In genomic region chr5:159911349-159911748, GRCh38 we compare ENCODE assay signal across 22 cellular contexts. TPM values are rescaled to one million over a fixed set of nuclear protein-coding genes. Genes with fewer than 3 reads are reported as not detected.
A peak's percentile ranks its signal among the peaks of the same experiment; 100 is the strongest.
DNase-seq lines count a peak whose midpoint lies in the region; TF ChIP-seq lines count a peak whose summit lies in the region.
"Had no signal": no experiment of that assay in that cellular context is flagged by ENCODE, and none has a peak within 500 bp of the region (broad histone marks: within the 10 kb centered on the region; RNA-seq: fewer than 3 reads in every experiment).

No MANE protein-coding gene starts in this region.

- no peaks in the 10 kb centered on the region for H3K9me3 Mint-ChIP-seq in osteocyte (ENCODE audit: unreplicated experiment)
- H3K9me3 Mint-ChIP-seq in endothelial cell (ENCODE audit: unreplicated experiment): no peaks in the 10 kb centered on the region
- H3K9me3 Mint-ChIP-seq: activated B cell treated with CpG ODN at 0.5 μM for 24 hours; activated CD4-positive, alpha-beta memory T cell treated with anti-CD3 and anti-CD28 coated beads, Interleukin-2, amount 10 ng/mL, durations not matched to agents 7 days and 5 days had no signal

- 0 out of 2 replicates have a peak overlapping the region, but pooled peaks have one; percentile 81 for H3K27ac ChIP-seq in SJSA1
- H3K27ac ChIP-seq: left lung, suprapubic skin had no signal

- peak; percentile 99 for DNase-seq in Caki2 (ENCODE audit: low read depth)
- DNase-seq in SJSA1 (ENCODE audit: low read depth in 1 of 2, low spot score in 2 of 2): no peak
- peak; percentile 67 for DNase-seq in kidney epithelial cell (ENCODE audit: low read depth)
- DNase-seq in osteocyte (ENCODE audit: extremely low spot score, unreplicated experiment): no peak
- no peak for DNase-seq in hippocampal formation (lab: John Stamatoyannopoulos, UW)
- no peak for DNase-seq in stimulated activated CD4-positive, alpha-beta T cell treated with anti-CD3 and anti-CD28 coated beads, Interleukin-4, amount 100 ng/mL, for 1 hour
- no peak for DNase-seq in endothelial cell (ENCODE audit: low spot score)
- no peak for DNase-seq in HPDE6-E6E7 (ENCODE audit: extremely low spot score)
- DNase-seq: activated B cell treated with CpG ODN at 0.5 μM for 24 hours; activated CD4-positive, alpha-beta memory T cell treated with anti-CD3 and anti-CD28 coated beads, Interleukin-2, amount 10 ng/mL, durations not matched to agents 7 days and 5 days; activated naive CD4-positive, alpha-beta T cell; CD4-positive, CD25-positive, alpha-beta regulatory T cell; DMS53; gastrocnemius medialis; KBM-7; left lung; MV-4-11; NCI-H187; NCI-H748 treated with DMSO at 0.1 percent for 48 hours; occipital lobe had no signal

- H3K9me3 ChIP-seq in SJSA1 (replicated peaks): no peaks in the 10 kb centered on the region
- H3K9me3 ChIP-seq: gastrocnemius medialis, left lung, suprapubic skin had no signal

- H3K27me3 Mint-ChIP-seq in osteocyte (ENCODE audit: unreplicated experiment): no peaks in the 10 kb centered on the region
- peaks cover 12% of the 10 kb centered on the region for H3K27me3 Mint-ChIP-seq in endothelial cell (ENCODE audit: unreplicated experiment)

- no peaks in the 10 kb centered on the region for H3K36me3 ChIP-seq in SJSA1
- no peaks in the 10 kb centered on the region for H3K36me3 ChIP-seq in kidney epithelial cell (ENCODE audit: control insufficient read depth, insufficient read depth, low read length)
- H3K36me3 ChIP-seq: gastrocnemius medialis, left lung, suprapubic skin had no signal

- in situ Hi-C loops in Caki2 (cut with HindIII; ENCODE audit: low pct_unique_long_range_greater_than_20kb, low sequenced_read_pairs): loop anchor here (25.0 kb wide), 1 partner anchor 474 kb away; no protein-coding TSS in a partner anchor

- H3K4me3 Mint-ChIP-seq in osteocyte (ENCODE audit: unreplicated experiment) (no peak overlapping the region), endothelial cell (ENCODE audit: unreplicated experiment) (no peak overlapping the region)
- H3K4me3 Mint-ChIP-seq: activated B cell treated with CpG ODN at 0.5 μM for 24 hours; activated CD4-positive, alpha-beta memory T cell treated with anti-CD3 and anti-CD28 coated beads, Interleukin-2, amount 10 ng/mL, durations not matched to agents 7 days and 5 days; CD4-positive, CD25-positive, alpha-beta regulatory T cell had no signal

- TF ChIP-seq CTCF in kidney epithelial cell (IDR thresholded peaks at IDR 0.05; ENCODE audit: insufficient read depth, low read length, poor library complexity, severe bottlenecking) (no peak), osteocyte (IDR thresholded peaks at IDR 0.05) (no peak), endothelial cell (IDR thresholded peaks at IDR 0.05; ENCODE audit: unreplicated experiment) (no peak)

- no peak overlapping the region for H3K4me3 ChIP-seq in SJSA1
- no peak overlapping the region for H3K4me3 ChIP-seq in kidney epithelial cell (ENCODE audit: low read depth, low read length)
- H3K4me3 ChIP-seq: gastrocnemius medialis, left lung, suprapubic skin had no signal

- no peaks in the 10 kb centered on the region for H3K27me3 ChIP-seq in SJSA1 (replicated peaks)
- H3K27me3 ChIP-seq in kidney epithelial cell (ENCODE audit: control insufficient read depth, insufficient read depth, low read length): no peaks in the 10 kb centered on the region

- H3K36me3 Mint-ChIP-seq in osteocyte (ENCODE audit: unreplicated experiment) (no peaks in the 10 kb centered on the region), endothelial cell (ENCODE audit: low read depth, unreplicated experiment) (no peaks in the 10 kb centered on the region)
- H3K36me3 Mint-ChIP-seq: CD4-positive, CD25-positive, alpha-beta regulatory T cell had no signal

- peaks cover 69% of the 10 kb centered on the region for H3K4me1 ChIP-seq in SJSA1 (replicated peaks)
- H3K4me1 ChIP-seq: gastrocnemius medialis had no signal

- H3K4me1 Mint-ChIP-seq in osteocyte (ENCODE audit: unreplicated experiment) (peaks cover 67% of the 10 kb centered on the region), endothelial cell (ENCODE audit: unreplicated experiment) (peaks cover 17% of the 10 kb centered on the region)

- H3K27ac Mint-ChIP-seq in osteocyte (ENCODE audit: unreplicated experiment) (peak overlapping the region; percentile 74), endothelial cell (ENCODE audit: unreplicated experiment) (no peak overlapping the region)
- H3K27ac Mint-ChIP-seq: activated B cell treated with CpG ODN at 0.5 μM for 24 hours; activated CD4-positive, alpha-beta memory T cell treated with anti-CD3 and anti-CD28 coated beads, Interleukin-2, amount 10 ng/mL, durations not matched to agents 7 days and 5 days; CD4-positive, CD25-positive, alpha-beta regulatory T cell had no signal

RNA-seq across cellular contexts. Expression of gene ADRA1B, which starts 4.9 kb away (rescaled TPM):
- total RNA-seq in Caki2 (2014; rRNA removed; shearing (Covaris generic); ENCODE audit: low replicate concordance): 25.0 and 28.4 TPM in 2 replicates
- total RNA-seq in SJSA1 (2014; rRNA removed; shearing (Covaris generic)): 2.8 and 4.4 TPM in 2 replicates
- total RNA-seq in kidney epithelial cell (2.2 and 2.9 TPM in 2 replicates), osteocyte (4.0 and 4.6 TPM in 2 replicates), endothelial cell (ENCODE audit: unreplicated experiment) (not detected)
- total RNA-seq: activated CD4-positive, alpha-beta memory T cell treated with anti-CD3 and anti-CD28 coated beads, Interleukin-2, amount 10 ng/mL, durations not matched to agents 7 days and 5 days; CD4-positive, CD25-positive, alpha-beta regulatory T cell; H1 had no signal

Comparison
In these comparisons a context has a peak if more than half of its experiments do, and no peak if none do; other contexts are left out.
1. DNase-seq: peak in Caki2 (single experiment) and kidney epithelial cell (single experiment); none in SJSA1 (0 of 2), osteocyte (single experiment), hippocampal formation (0 of 2), stimulated activated CD4-positive, alpha-beta T cell treated with anti-CD3 and anti-CD28 coated beads, Interleukin-4, amount 100 ng/mL, for 1 hour (single experiment), endothelial cell (single experiment) and HPDE6-E6E7 (single experiment).